In the genomic region with DNA sequence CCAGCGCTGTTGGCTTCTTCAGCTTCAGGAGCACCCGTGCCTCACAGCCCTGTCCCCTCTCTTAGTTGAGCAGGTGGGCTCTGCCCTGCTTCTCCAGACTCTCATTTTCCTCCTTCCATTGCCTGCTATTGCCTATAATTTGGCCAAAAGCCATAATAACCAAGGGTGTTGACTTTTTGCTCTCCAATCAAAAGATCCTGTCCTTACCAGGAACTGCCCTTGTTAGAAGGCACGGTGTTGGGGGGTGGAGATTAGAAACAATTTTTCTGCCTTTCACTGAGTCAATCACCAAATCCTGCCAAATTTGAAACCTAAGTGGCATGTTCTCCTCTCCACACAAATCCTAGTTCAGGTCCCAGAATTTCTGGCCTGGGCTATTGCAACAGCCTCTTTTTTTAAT, we compare ENCODE assay signal across 21 cellular contexts.
"Had no signal": no experiment of that assay in that cellular context is flagged by ENCODE, and none has a peak within 500 bp of the region (broad histone marks: within the 10 kb centered on the region; RNA-seq: fewer than 3 reads in every experiment).

No MANE protein-coding gene starts in this region.

- H3K9me3 ChIP-seq: MG63, SJSA1 had no signal

- H3K27me3 ChIP-seq: MG63 had no signal

- H3K27ac ChIP-seq: brain microvascular endothelial cell, cardiac muscle cell, SJSA1 had no signal

- H3K4me3 ChIP-seq: cardiac muscle cell, MG63, SJSA1 had no signal

- H3K4me1 ChIP-seq: SJSA1 had no signal

- DNase-seq: activated CD4-positive, alpha-beta T cell treated with anti-CD3 and anti-CD28 coated beads for 4 hours; activated CD8-positive, alpha-beta memory T cell treated with anti-CD3 and anti-CD28 coated beads, Interleukin-2, amount 50 U/mL, for 4 hours; activated CD8-positive, alpha-beta T cell treated with anti-CD3 and anti-CD28 coated beads for 36 hours; activated gamma-delta T cell treated with Interleukin-2 at 50 U/mL for 16 hours; activated naive CD4-positive, alpha-beta T cell treated with anti-CD3 and anti-CD28 coated beads, Interleukin-2, amount 10 ng/mL, durations not matched to agents 7 days and 5 days; activated naive CD8-positive, alpha-beta T cell treated with anti-CD3 and anti-CD28 coated beads for 36 hours; activated T-cell treated with anti-CD3 and anti-CD28 coated beads, Interleukin-2, amount 50 U/mL, for 72 hours; brain microvascular endothelial cell; MG63; MV-4-11; NCI-H1092 treated with DMSO at 0.1 percent for 48 hours; NCI-H1436 treated with DMSO at 0.1 percent for 48 hours; NCI-H187; NCI-H345; NCI-H510A; NCI-H526 treated with DMSO at 0.1 percent for 48 hours; PC-3; SHP77 had no signal

- ATAC-seq: activated CD4-positive, CD25-positive, alpha-beta regulatory T cell treated with anti-CD3 and anti-CD28 coated beads, Interleukin-2, amount 50 U/mL, for 24 hours; activated CD8-positive, alpha-beta T cell treated with anti-CD3 and anti-CD28 coated beads for 36 hours; activated T-cell treated with anti-CD3 and anti-CD28 coated beads, Interleukin-2, amount 50 U/mL, for 72 hours; PC-3 had no signal

- H3K36me3 ChIP-seq: brain microvascular endothelial cell, cardiac muscle cell, MG63, SJSA1 had no signal
